1 cellular context compared by ENCODE assay signal in genomic region chr20:50165687-50166554, GRCh38.
TF ChIP-seq lines count a peak whose summit lies in the region.

No MANE protein-coding gene starts in this region.

TF ChIP-seq in HepG2, 621 proteins besides CTCF, POLR2A, EP300 and RAD21 (continued from another document and continues in another):
- TF ChIP-seq ATF3 (CRISPR knock-in tag; IDR thresholded peaks at IDR 0.05) (peak; percentile 96), E2F5 (CRISPR knock-in tag; conservative IDR thresholded peaks at IDR 0.05) (no peak), CHD2 (IDR thresholded peaks at IDR 0.05; ENCODE audit: low read depth, low read length) (peak; percentile 47; the same call in 1 of the 2 replicates), MAZ (IDR thresholded peaks at IDR 0.05; ENCODE audit: borderline replicate concordance, low read depth, low read length) (peak; percentile 99), MAZ (CRISPR knock-in tag; IDR thresholded peaks at IDR 0.05; ENCODE audit: low read depth) (peak; percentile 97), FOXA1 (IDR thresholded peaks at IDR 0.05) (peak; percentile 83), FOXA1 (CRISPR knock-in tag; IDR thresholded peaks at IDR 0.05) (peak; percentile 96), PAWR (CRISPR knock-in tag; IDR thresholded peaks at IDR 0.05; ENCODE audit: borderline replicate concordance) (0 out of 2 replicates have a peak, but pooled peaks have one; percentile 22), ZNF563 (CRISPR knock-in tag; IDR thresholded peaks at IDR 0.05) (peak; percentile 97), STAT6 (CRISPR knock-in tag; IDR thresholded peaks at IDR 0.05; ENCODE audit: borderline replicate concordance) (peak; percentile 65; the same call in 1 of the 2 replicates), SIN3A (IDR thresholded peaks at IDR 0.05; ENCODE audit: borderline replicate concordance, low read depth, low read length) (peak; percentile 96), RFX3 (CRISPR knock-in tag; IDR thresholded peaks at IDR 0.05) (no peak; the same call in none of the 2 replicates), ZHX2 (IDR thresholded peaks at IDR 0.05; ENCODE audit: low read depth) (peak; percentile 82), ZHX2 (CRISPR knock-in tag; IDR thresholded peaks at IDR 0.05; ENCODE audit: borderline replicate concordance) (no peak), ZNF407 (CRISPR knock-in tag; IDR thresholded peaks at IDR 0.05; ENCODE audit: not compliant biosample characterization) (peak; percentile 59), THAP9 (CRISPR knock-in tag; IDR thresholded peaks at IDR 0.05; ENCODE audit: borderline replicate concordance) (peak; percentile 75; the same call in 1 of the 2 replicates), SNAI1 (CRISPR knock-in tag; IDR thresholded peaks at IDR 0.05; ENCODE audit: borderline replicate concordance) (0 out of 2 replicates have a peak, but pooled peaks have one; percentile 89), HNRNPUL1 (IDR thresholded peaks at IDR 0.05; ENCODE audit: low read depth, low read length) (no peak), TAF15 (IDR thresholded peaks at IDR 0.05; ENCODE audit: low read depth, low read length, poor library complexity, severe bottlenecking) (no peak), ZNF24 (IDR thresholded peaks at IDR 0.05) (peak; percentile 74), MYPOP (CRISPR knock-in tag; IDR thresholded peaks at IDR 0.05) (peak; percentile 94), PRDM10 (CRISPR knock-in tag; IDR thresholded peaks at IDR 0.05; ENCODE audit: low read depth) (peak; percentile 84), HOXA3 (CRISPR knock-in tag; IDR thresholded peaks at IDR 0.05) (peak; percentile 92)
